Comparison of ENCODE assay signal across 14 cellular contexts in the genomic region with DNA sequence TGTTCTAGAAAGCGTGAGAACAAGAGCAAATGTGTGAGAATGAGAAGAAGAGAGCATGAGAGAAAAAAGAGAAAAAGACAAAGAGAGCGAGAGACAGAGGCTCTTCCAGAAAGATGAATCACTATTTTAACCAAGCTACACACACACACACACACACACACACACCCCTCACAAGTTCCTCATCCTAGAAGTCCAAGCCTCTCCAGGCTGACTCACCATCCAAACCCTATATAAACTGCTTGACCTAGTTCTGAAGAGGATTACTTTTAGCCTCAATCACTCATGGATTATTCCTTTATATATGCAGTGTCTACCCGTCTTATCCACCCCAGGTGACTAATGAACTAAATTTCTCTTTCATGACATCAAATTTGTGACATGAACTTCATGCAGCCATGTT. TPM values are rescaled to one million over a fixed set of nuclear protein-coding genes. Genes with fewer than 3 reads are reported as not detected.
A peak's percentile ranks its signal among the peaks of the same experiment; 100 is the strongest.
DNase-seq lines count a peak whose midpoint lies in the region; ATAC-seq and TF ChIP-seq lines count a peak whose summit lies in the region.
"Had no signal": no experiment of that assay in that cellular context is flagged by ENCODE, and none has a peak within 500 bp of the region (broad histone marks: within the 10 kb centered on the region; RNA-seq: fewer than 3 reads in every experiment).

No MANE protein-coding gene starts in this region.

- H3K27ac Mint-ChIP-seq in nephron progenitor cell: no peak overlapping the region

- H3K9me3 Mint-ChIP-seq in nephron progenitor cell: no peaks in the 10 kb centered on the region

- H3K27me3 Mint-ChIP-seq in nephron progenitor cell (ENCODE audit: low read depth, poor library complexity): peaks cover 3% of the 10 kb centered on the region

- no peak overlapping the region for H3K4me3 Mint-ChIP-seq in nephron progenitor cell

- H3K36me3 Mint-ChIP-seq in nephron progenitor cell (ENCODE audit: low read depth): no peaks in the 10 kb centered on the region

- DNase-seq in EH (ENCODE audit: low read depth) (peak; percentile 86), NCI-H226 (peak; percentile 62), dedifferentiated amniotic fluid mesenchymal stem cell (ENCODE audit: extremely low spot score) (peak; percentile 72), occipital lobe (lab: John Stamatoyannopoulos, UW) (peak; percentile 41), T-helper 1 cell (no peak), medulla oblongata (ENCODE audit: extremely low spot score) (no peak), nephron progenitor cell (no peak)
- DNase-seq: activated gamma-delta T cell treated with Interleukin-2 at 50 U/mL for 16 hours, DMS79, GOT3, NCI-H146 had no signal

- no peak for ATAC-seq in HG02870 (IDR thresholded peaks at IDR 0.05; ENCODE audit: unreplicated experiment)

- H3K4me1 Mint-ChIP-seq in nephron progenitor cell: no peaks in the 10 kb centered on the region

- TF ChIP-seq CTCF in nephron progenitor cell (IDR thresholded peaks at IDR 0.05): no peak

RNA-seq across cellular contexts. Expression of a gene that starts 37.6 kb away (rescaled TPM):
- total RNA-seq in occipital lobe: not detected
- total RNA-seq: dorsolateral prefrontal cortex, urinary bladder had no signal

Comparison
In these comparisons a context has a peak if more than half of its experiments do, and no peak if none do; other contexts are left out.
1. DNase-seq: peak in EH (single experiment), NCI-H226 (single experiment), dedifferentiated amniotic fluid mesenchymal stem cell (single experiment) and occipital lobe (single experiment); none in T-helper 1 cell (0 of 5), medulla oblongata (single experiment) and nephron progenitor cell (single experiment).